In genomic region chr1:86317926-86318325, GRCh38 we compare ENCODE assay signal across 9 cellular contexts.
"Had no signal": no experiment of that assay in that cellular context is flagged by ENCODE, and none has a peak within 500 bp of the region (broad histone marks: within the 10 kb centered on the region; RNA-seq: fewer than 3 reads in every experiment).

No MANE protein-coding gene starts in this region.

- FAIRE-seq: H54, HTR-8/SVneo had no signal

- H3K4me2 ChIP-seq: KMS-11 had no signal

- DNase-seq: GM23248, GOT3, H9, HCEC 1CT, Karpas-422, KBM-7 had no signal

- H2AFZ ChIP-seq: GM23248 had no signal

- H3K27ac ChIP-seq: GM23248, KMS-11 had no signal

- H3K4me3 ChIP-seq: GM23248 had no signal

- H3K9ac ChIP-seq: GM23248, KMS-11 had no signal
